9 cellular contexts compared by ENCODE assay signal in the genomic region with DNA sequence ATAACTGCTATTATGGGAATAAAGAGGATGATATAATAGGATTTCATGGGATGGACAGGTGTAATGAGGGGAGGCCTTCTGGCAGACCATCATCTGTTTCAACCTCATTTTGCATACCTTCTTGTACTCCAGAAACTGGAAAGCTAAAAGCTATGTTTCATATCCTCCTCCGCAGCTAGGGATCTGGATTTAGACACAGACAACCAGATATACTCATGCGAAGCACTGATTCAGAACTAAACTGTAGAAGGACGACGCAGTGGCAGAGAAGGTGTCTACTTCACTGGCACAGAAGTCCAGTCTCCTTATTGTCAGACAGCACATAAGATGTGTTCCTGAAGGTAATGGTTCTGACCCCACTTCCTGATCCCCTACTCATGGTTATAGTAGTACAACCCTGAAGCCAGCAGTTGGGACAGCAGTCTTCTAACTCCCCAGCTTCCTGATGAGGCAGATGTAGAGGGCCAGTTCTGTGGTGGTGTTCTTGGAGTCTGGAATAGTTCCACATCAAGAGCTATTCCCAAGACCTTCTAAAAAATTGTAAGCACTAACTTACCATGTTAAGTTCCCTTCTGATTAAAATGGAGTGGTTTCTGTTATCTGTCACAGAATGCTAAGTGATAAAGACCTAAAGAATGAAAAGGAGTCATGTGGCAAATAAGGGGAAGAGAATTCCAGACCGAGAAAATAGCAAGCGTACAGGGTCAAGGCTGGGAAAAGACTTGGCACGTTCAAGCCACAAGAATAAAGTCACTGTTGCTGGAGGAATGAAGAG.
DNase-seq lines count a peak whose midpoint lies in the region; ATAC-seq and TF ChIP-seq lines count a peak whose summit lies in the region.
"Had no signal": no experiment of that assay in that cellular context is flagged by ENCODE, and none has a peak within 500 bp of the region (broad histone marks: within the 10 kb centered on the region; RNA-seq: fewer than 3 reads in every experiment).

No MANE protein-coding gene starts in this region.

- peak overlapping the region; percentile 89 for H3K27ac ChIP-seq in brain microvascular endothelial cell

- DNase-seq in GM06990 (ENCODE audit: extremely low read depth, insufficient read length): peak; percentile 70
- DNase-seq in brain microvascular endothelial cell: no peak
- DNase-seq in 8988T: no peak
- DNase-seq in NCI-H1417 (lab: John Stamatoyannopoulos, UW): no peak
- no peak for DNase-seq in GF-D8 (lab: John Stamatoyannopoulos, UW)
- no peak for DNase-seq in activated gamma-delta T cell treated with Interleukin-2 at 50 U/mL for 16 hours
- DNase-seq: left ventricle myocardium superior had no signal

- H3K4me3 ChIP-seq in GM06990 (replicated peaks; ENCODE audit: low read depth, low read length) (no peak overlapping the region), brain microvascular endothelial cell (ENCODE audit: low read depth, low read length) (no peak overlapping the region)

- TF ChIP-seq CTCF in GM06990 (IDR thresholded peaks at IDR 0.05; ENCODE audit: insufficient read depth, low read length, poor library complexity, severe bottlenecking): no peak
- TF ChIP-seq CTCF in brain microvascular endothelial cell (IDR thresholded peaks at IDR 0.05; ENCODE audit: low read depth, low read length, missing control alignments): no peak

- in situ Hi-C loops in brain microvascular endothelial cell (cut with HindIII; ENCODE audit: low pct_ligation_motif_present, low sequenced_read_pairs): no loop called here

- no peaks in the 10 kb centered on the region for H3K36me3 ChIP-seq in GM06990 (ENCODE audit: control insufficient read depth, insufficient read depth, low read length)
- no peaks in the 10 kb centered on the region for H3K36me3 ChIP-seq in brain microvascular endothelial cell (replicated peaks)

- H3K27me3 ChIP-seq in GM06990 (replicated peaks; ENCODE audit: control insufficient read depth, insufficient read depth, low read length): no peaks in the 10 kb centered on the region
- H3K27me3 ChIP-seq in brain microvascular endothelial cell (replicated peaks): no peaks in the 10 kb centered on the region

- peak; percentile 51 for ATAC-seq in GM21447 (IDR thresholded peaks at IDR 0.05; ENCODE audit: unreplicated experiment)
- peak; percentile 50 for ATAC-seq in HG03196 (IDR thresholded peaks at IDR 0.05; ENCODE audit: unreplicated experiment)
- ATAC-seq: left ventricle myocardium superior had no signal
